Comparison of ENCODE assay signal across 2 cellular contexts in the genomic region with DNA sequence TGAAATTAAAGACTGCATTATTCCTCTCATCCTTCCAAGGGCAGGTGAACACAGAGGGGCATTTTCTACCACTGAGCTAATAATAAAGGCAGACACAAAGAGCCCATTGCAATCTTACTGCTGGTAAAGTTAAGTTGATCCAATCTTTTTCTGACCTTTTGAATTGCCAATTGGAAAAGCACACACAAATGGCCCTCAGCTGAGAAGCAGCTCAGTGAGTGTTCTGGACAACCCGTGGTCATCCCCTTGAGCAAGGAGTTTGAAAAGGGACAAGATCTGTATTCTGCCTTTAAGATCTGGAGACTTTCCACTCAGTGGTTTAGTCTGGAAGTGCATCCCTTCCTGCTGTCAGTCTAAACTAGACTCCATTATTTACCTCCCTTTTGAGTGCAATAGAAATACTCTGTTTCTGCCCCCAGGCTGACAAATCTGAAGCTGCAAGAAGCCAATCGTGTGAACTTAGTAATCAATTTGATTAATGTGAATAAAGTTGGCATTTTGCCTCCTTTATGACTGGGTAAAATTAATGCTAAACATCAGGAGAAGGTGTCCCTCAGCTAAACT.
TF ChIP-seq lines count a peak whose summit lies in the region.

No MANE protein-coding gene starts in this region.

TF ChIP-seq in HEK293T, 16 proteins besides CTCF, POLR2A, EP300 and RAD21:
- TF ChIP-seq, protein P1, sequence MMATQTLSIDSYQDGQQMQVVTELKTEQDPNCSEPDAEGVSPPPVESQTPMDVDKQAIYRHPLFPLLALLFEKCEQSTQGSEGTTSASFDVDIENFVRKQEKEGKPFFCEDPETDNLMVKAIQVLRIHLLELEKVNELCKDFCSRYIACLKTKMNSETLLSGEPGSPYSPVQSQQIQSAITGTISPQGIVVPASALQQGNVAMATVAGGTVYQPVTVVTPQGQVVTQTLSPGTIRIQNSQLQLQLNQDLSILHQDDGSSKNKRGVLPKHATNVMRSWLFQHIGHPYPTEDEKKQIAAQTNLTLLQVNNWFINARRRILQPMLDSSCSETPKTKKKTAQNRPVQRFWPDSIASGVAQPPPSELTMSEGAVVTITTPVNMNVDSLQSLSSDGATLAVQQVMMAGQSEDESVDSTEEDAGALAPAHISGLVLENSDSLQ (IDR thresholded peaks at IDR 0.05): peak; percentile 78
- no peak for TF ChIP-seq FOXK2 (IDR thresholded peaks at IDR 0.05)
- no peak for TF ChIP-seq LEF1 (IDR thresholded peaks at IDR 0.05; ENCODE audit: borderline replicate concordance)
- no peak for TF ChIP-seq FOXM1 (IDR thresholded peaks at IDR 0.05; ENCODE audit: borderline replicate concordance)

TF ChIP-seq in K562, 482 proteins besides CTCF, POLR2A, EP300 and RAD21:
- TF ChIP-seq NEUROD1 (IDR thresholded peaks at IDR 0.05; ENCODE audit: borderline replicate concordance, low read depth, low read length, partially characterized antibody): no peak
- TF ChIP-seq, protein P1 (IDR thresholded peaks at IDR 0.05): peak; percentile 70
- no peak for TF ChIP-seq MLX (CRISPR knock-in tag; conservative IDR thresholded peaks at IDR 0.05)
- no peak for TF ChIP-seq NFRKB (IDR thresholded peaks at IDR 0.05; ENCODE audit: low read depth)
- TF ChIP-seq ZNF263 (CRISPR knock-in tag; IDR thresholded peaks at IDR 0.05; ENCODE audit: borderline replicate concordance): no peak
- no peak for TF ChIP-seq GTF2E2 (tag; IDR thresholded peaks at IDR 0.05)
- TF ChIP-seq TRIM28 (IDR thresholded peaks at IDR 0.05): no peak
- no peak for TF ChIP-seq PBX2 (CRISPR knock-in tag; IDR thresholded peaks at IDR 0.05; ENCODE audit: low read depth)
- peak; percentile 61 for TF ChIP-seq PBX2 (tag; conservative IDR thresholded peaks at IDR 0.05; ENCODE audit: low read depth)
- TF ChIP-seq HMGN3 (IDR thresholded peaks at IDR 0.05; ENCODE audit: borderline replicate concordance, extremely low read depth, insufficient read length, low read depth, low read length): no peak
- no peak for TF ChIP-seq ZNF134 (CRISPR knock-in tag; conservative IDR thresholded peaks at IDR 0.05)
- TF ChIP-seq BCL6 (CRISPR knock-in tag; IDR thresholded peaks at IDR 0.05): no peak
- no peak for TF ChIP-seq SRSF7 (optimal IDR thresholded peaks at IDR 0.05; ENCODE audit: low read depth, low read length)
- no peak for TF ChIP-seq GTF2F1 (IDR thresholded peaks at IDR 0.05; ENCODE audit: low read depth, low read length)
- no peak for TF ChIP-seq TSHZ1 (CRISPR knock-in tag; IDR thresholded peaks at IDR 0.05)
- TF ChIP-seq SMARCA4 (IDR thresholded peaks at IDR 0.05): no peak
- TF ChIP-seq MEIS2 (IDR thresholded peaks at IDR 0.05; ENCODE audit: partially characterized antibody): peak; percentile 32
- TF ChIP-seq NFXL1 (CRISPR knock-in tag; IDR thresholded peaks at IDR 0.05): no peak
